In genomic region chr18:41594582-41594981, GRCh38 we compare ENCODE assay signal across 16 cellular contexts.
DNase-seq lines count a peak whose midpoint lies in the region; ATAC-seq, FAIRE-seq and TF ChIP-seq lines count a peak whose summit lies in the region.
"Had no signal": no experiment of that assay in that cellular context is flagged by ENCODE, and none has a peak within 500 bp of the region (broad histone marks: within the 10 kb centered on the region; RNA-seq: fewer than 3 reads in every experiment).

No MANE protein-coding gene starts in this region.

- TF ChIP-seq CTCF in endothelial cell (IDR thresholded peaks at IDR 0.05; ENCODE audit: unreplicated experiment), result no peak
- no peak for TF ChIP-seq CTCF in D721Med (IDR thresholded peaks at IDR 0.05; ENCODE audit: insufficient read depth, missing control alignments)

- ATAC-seq in Right ventricle myocardium superior (ENCODE audit: poor library complexity), result peak; percentile 58
- ATAC-seq: HepG2 had no signal

- no peak overlapping the region for H3K4me3 Mint-ChIP-seq in endothelial cell (ENCODE audit: unreplicated experiment)
- H3K4me3 Mint-ChIP-seq: CD8-positive, alpha-beta memory T cell; HFFc6 had no signal

- H3K4me1 Mint-ChIP-seq in endothelial cell (ENCODE audit: unreplicated experiment), result peaks cover 7% of the 10 kb centered on the region
- H3K4me1 Mint-ChIP-seq: CD8-positive, alpha-beta memory T cell had no signal

- intact Hi-C loops in Right ventricle myocardium superior (cut with DNase I), result no loop called here
- intact Hi-C loops in cardiac septum (cut with DNase I), result no loop called here

- H3K4me3 ChIP-seq in skeletal muscle cell (ENCODE audit: low read depth, low read length), result no peak overlapping the region
- H3K4me3 ChIP-seq: BLaER1, SJSA1 had no signal

- no peak for FAIRE-seq in D721Med (lab: Jason Lieb, UNC)
- FAIRE-seq: HepG2 had no signal

- DNase-seq in Right ventricle myocardium superior (no peak), cardiac septum (ENCODE audit: low spot score) (no peak), NCI-H2171 treated with DMSO at 0.1 percent for 48 hours (lab: John Stamatoyannopoulos, UW) (peak; percentile 71), endothelial cell (ENCODE audit: low spot score) (no peak), skeletal muscle cell (ENCODE audit: low read depth) (peak; percentile 31), D721Med (ENCODE audit: insufficient read length, low spot score) (no peak), KBM-7 (no peak), AG08395 (ENCODE audit: low spot score) (no peak)
- DNase-seq: CD8-positive, alpha-beta memory T cell; HFFc6; NCI-H526 treated with DMSO at 0.1 percent for 48 hours; RPMI8226; SW 1271 had no signal

- H3K9me3 Mint-ChIP-seq in endothelial cell (ENCODE audit: unreplicated experiment), result no peaks in the 10 kb centered on the region

- H3K27me3 Mint-ChIP-seq in endothelial cell (ENCODE audit: unreplicated experiment), result no peaks in the 10 kb centered on the region
- H3K27me3 Mint-ChIP-seq: CD8-positive, alpha-beta memory T cell had no signal

- no peaks in the 10 kb centered on the region for H3K36me3 Mint-ChIP-seq in endothelial cell (ENCODE audit: low read depth, unreplicated experiment)
- H3K36me3 Mint-ChIP-seq: CD8-positive, alpha-beta memory T cell had no signal

- in situ Hi-C loops in KBM-7 (cut with MboI; ENCODE audit: low pct_unique_long_range_greater_than_20kb, low sequenced_read_pairs), result no loop called here

- peak overlapping the region; percentile 8 for H3K27ac Mint-ChIP-seq in endothelial cell (ENCODE audit: unreplicated experiment)
- H3K27ac Mint-ChIP-seq: CD8-positive, alpha-beta memory T cell; HFFc6 had no signal

Comparison
In these comparisons a context has a peak if more than half of its experiments do, and no peak if none do; other contexts are left out.
1. DNase-seq: peak in NCI-H2171 treated with DMSO at 0.1 percent for 48 hours (single experiment) and skeletal muscle cell (single experiment); none in Right ventricle myocardium superior (single experiment), cardiac septum (single experiment), endothelial cell (single experiment), D721Med (single experiment), KBM-7 (single experiment) and AG08395 (single experiment).